ENCODE assay signal across 23 cellular contexts in the genomic region with DNA sequence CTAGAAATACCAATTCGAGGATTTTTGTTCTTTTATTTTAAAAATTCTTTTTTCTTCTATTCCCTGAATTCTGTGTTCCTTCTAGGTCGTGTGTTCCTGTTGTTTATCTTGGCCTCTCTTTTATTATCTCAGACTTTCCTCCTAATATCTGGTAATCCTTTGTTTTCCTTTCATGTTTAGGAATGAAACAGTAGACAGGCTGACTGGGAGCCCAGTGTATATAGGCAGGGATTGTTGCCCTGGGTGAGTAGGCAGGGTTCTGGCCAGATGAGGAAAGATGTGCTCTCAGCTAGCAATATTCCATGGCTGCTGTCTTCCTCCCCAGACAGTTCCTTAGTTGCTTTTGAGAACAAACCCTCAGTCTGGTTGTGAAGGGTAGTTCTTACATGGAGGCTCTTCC.
A peak's percentile ranks its signal among the peaks of the same experiment; 100 is the strongest.
DNase-seq lines count a peak whose midpoint lies in the region; ATAC-seq and TF ChIP-seq lines count a peak whose summit lies in the region.
"Had no signal": no experiment of that assay in that cellular context is flagged by ENCODE, and none has a peak within 500 bp of the region (broad histone marks: within the 10 kb centered on the region; RNA-seq: fewer than 3 reads in every experiment).

No MANE protein-coding gene starts in this region.

- H3K9me3 Mint-ChIP-seq in HFFc6: no peaks in the 10 kb centered on the region
- H3K9me3 Mint-ChIP-seq in naive thymus-derived CD8-positive, alpha-beta T cell: no peaks in the 10 kb centered on the region
- H3K9me3 Mint-ChIP-seq: activated T-helper 17 cell treated with anti-CD3 and anti-CD28 coated beads, Interleukin-2, amount 50 U/mL, for 72 hours; WTC11 had no signal

- POLR2A ChIA-PET in naive thymus-derived CD8-positive, alpha-beta T cell (lab: Charles Lee): no interaction called here

- no peaks in the 10 kb centered on the region for H3K79me2 ChIP-seq in hepatocyte

- no peaks in the 10 kb centered on the region for H3K27me3 Mint-ChIP-seq in HFFc6 (ENCODE audit: insufficient read depth)
- H3K27me3 Mint-ChIP-seq in naive thymus-derived CD8-positive, alpha-beta T cell: peaks cover 0 to 3% (median 0%) of the 10 kb centered on the region in 5 donors
- H3K27me3 Mint-ChIP-seq: activated T-helper 17 cell treated with anti-CD3 and anti-CD28 coated beads, Interleukin-2, amount 50 U/mL, for 72 hours had no signal

- H2AFZ ChIP-seq in hepatocyte: peak overlapping the region; percentile 18

- no peaks in the 10 kb centered on the region for H3K36me3 ChIP-seq in hepatocyte (replicated peaks; ENCODE audit: insufficient read depth, low read depth)

- no peak overlapping the region for H3K4me3 Mint-ChIP-seq in HFFc6
- no peak overlapping the region for H3K4me3 Mint-ChIP-seq in naive thymus-derived CD8-positive, alpha-beta T cell
- H3K4me3 Mint-ChIP-seq: activated T-helper 17 cell treated with anti-CD3 and anti-CD28 coated beads, Interleukin-2, amount 50 U/mL, for 72 hours; WTC11 had no signal

- H3K27me3 ChIP-seq in hepatocyte: no peaks in the 10 kb centered on the region
- H3K27me3 ChIP-seq: testis had no signal

- H3K4me2 ChIP-seq in hepatocyte: no peak overlapping the region

- H3K27ac ChIP-seq in hepatocyte: no peak overlapping the region
- H3K27ac ChIP-seq: epithelial cell of prostate, skin epidermis, testis had no signal

- H3K4me3 ChIP-seq in hepatocyte: no peak overlapping the region
- no peak overlapping the region for H3K4me3 ChIP-seq in retinal pigment epithelial cell (ENCODE audit: low read length)
- H3K4me3 ChIP-seq: GM12878, skin epidermis, testis had no signal

- H4K20me1 ChIP-seq in hepatocyte (ENCODE audit: insufficient read depth, poor library complexity, severe bottlenecking): no peaks in the 10 kb centered on the region

- H3K4me1 Mint-ChIP-seq in HFFc6 (ENCODE audit: low read depth): peaks cover 18% of the 10 kb centered on the region
- no peaks in the 10 kb centered on the region for H3K4me1 Mint-ChIP-seq in naive thymus-derived CD8-positive, alpha-beta T cell
- H3K4me1 Mint-ChIP-seq: activated T-helper 17 cell treated with anti-CD3 and anti-CD28 coated beads, Interleukin-2, amount 50 U/mL, for 72 hours; WTC11 had no signal

- intact Hi-C loops in head of caudate nucleus (cut with DNase I): no loop called here

- no peaks in the 10 kb centered on the region for H3K36me3 Mint-ChIP-seq in HFFc6 (ENCODE audit: low read depth)
- no peaks in the 10 kb centered on the region for H3K36me3 Mint-ChIP-seq in naive thymus-derived CD8-positive, alpha-beta T cell
- H3K36me3 Mint-ChIP-seq: WTC11 had no signal

- no peak for ATAC-seq in naive thymus-derived CD8-positive, alpha-beta T cell
- ATAC-seq: activated T-helper 17 cell treated with anti-CD3 and anti-CD28 coated beads, Interleukin-2, amount 50 U/mL, for 72 hours; GM12878; WTC11 had no signal

- TF ChIP-seq CTCF in HFFc6 (IDR thresholded peaks at IDR 0.05) (no peak), hepatocyte (IDR thresholded peaks at IDR 0.05; ENCODE audit: poor library complexity) (no peak), retinal pigment epithelial cell (conservative IDR thresholded peaks at IDR 0.05; ENCODE audit: low read depth, low read length) (no peak)

- no peaks in the 10 kb centered on the region for H3K9me2 ChIP-seq in hepatocyte (replicated peaks; ENCODE audit: insufficient read depth)

- H3K9me3 ChIP-seq in hepatocyte (ENCODE audit: low read depth): no peaks in the 10 kb centered on the region
- H3K9me3 ChIP-seq: testis had no signal

- H3K4me1 ChIP-seq in hepatocyte (ENCODE audit: insufficient read depth): peaks cover 11% of the 10 kb centered on the region
- H3K4me1 ChIP-seq: testis had no signal

- WGBS in hepatocyte (ENCODE audit: low lambda C conversion rate, missing lambda C conversion rate): 44% methylated on average over 2 of the region's 2 CpGs

- DNase-seq in HFFc6: no peak
- DNase-seq in brain pericyte (ENCODE audit: low read depth, low spot score): peak; percentile 57
- no peak for DNase-seq in hepatocyte (ENCODE audit: low spot score)
- peak; percentile 8 for DNase-seq in retinal pigment epithelial cell (ENCODE audit: low read depth)
- DNase-seq in A172 (ENCODE audit: low spot score): no peak
- DNase-seq in head of caudate nucleus: no peak
- no peak for DNase-seq in GM19238 (ENCODE audit: insufficient read length, low spot score)
- no peak for DNase-seq in naive thymus-derived CD8-positive, alpha-beta T cell
- DNase-seq: AML-193, COR-L47, glutamatergic neuron, islet precursor cell, MV-4-11, NCI-H1930, NCI-H446, Right ventricle myocardium superior, T-helper 1 cell, testis had no signal

- H3K27ac Mint-ChIP-seq in HFFc6: 0 out of 2 replicates have a peak overlapping the region, but pooled peaks have one; percentile 5
- H3K27ac Mint-ChIP-seq in naive thymus-derived CD8-positive, alpha-beta T cell: no peak overlapping the region
- H3K27ac Mint-ChIP-seq: activated T-helper 17 cell treated with anti-CD3 and anti-CD28 coated beads, Interleukin-2, amount 50 U/mL, for 72 hours; WTC11 had no signal

Comparison
In these comparisons a context has a peak if more than half of its experiments do, and no peak if none do; other contexts are left out.
1. DNase-seq: peak in brain pericyte (single experiment) and retinal pigment epithelial cell (single experiment); none in HFFc6 (single experiment), hepatocyte (single experiment), A172 (single experiment), head of caudate nucleus (0 of 42), GM19238 (single experiment) and naive thymus-derived CD8-positive, alpha-beta T cell (0 of 10).